Comparison of ENCODE assay signal across 15 cellular contexts in the genomic region with DNA sequence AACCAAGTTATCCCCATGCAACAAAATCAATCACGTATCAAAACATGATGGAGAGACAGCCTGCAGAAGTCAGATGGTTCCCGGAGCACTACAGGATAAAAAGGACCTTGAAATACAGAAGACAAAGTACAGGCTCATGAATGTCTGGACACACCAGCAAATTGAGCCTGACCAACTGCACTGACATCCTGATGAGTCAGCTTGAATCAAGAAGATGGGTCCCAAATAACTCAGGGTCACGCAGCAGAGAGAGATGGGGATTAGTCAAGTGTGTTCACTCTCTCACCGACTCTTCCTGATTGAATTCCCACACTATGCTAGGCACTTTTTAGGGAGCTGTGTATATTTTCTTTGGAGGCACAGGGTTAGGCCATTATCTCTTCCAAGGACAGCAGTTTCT.
DNase-seq lines count a peak whose midpoint lies in the region; ATAC-seq and TF ChIP-seq lines count a peak whose summit lies in the region.
"Had no signal": no experiment of that assay in that cellular context is flagged by ENCODE, and none has a peak within 500 bp of the region (broad histone marks: within the 10 kb centered on the region; RNA-seq: fewer than 3 reads in every experiment).

No MANE protein-coding gene starts in this region.

- intact Hi-C loops in MCF 10A (cut with micrococcal nuclease): no loop called here
- intact Hi-C loops in activated naive CD4-positive, alpha-beta T cell treated with anti-CD3 and anti-CD28 coated beads for 36 hours (cut with micrococcal nuclease): no loop called here

- peak; percentile 23 for DNase-seq in DMS53 (lab: John Stamatoyannopoulos, UW)
- DNase-seq in DMS53 treated with DMSO at 0.1 percent for 48 hours (lab: John Stamatoyannopoulos, UW; ENCODE audit: unreplicated experiment): no peak
- peak; percentile 8 for DNase-seq in MCF 10A (ENCODE audit: unreplicated experiment)
- DNase-seq in hepatic stellate cell (ENCODE audit: low spot score): peak; percentile 41
- DNase-seq in stromal cell of bone marrow (ENCODE audit: low read depth): peak; percentile 38
- DNase-seq in 8988T: no peak
- DNase-seq in activated naive CD4-positive, alpha-beta T cell treated with anti-CD3 and anti-CD28 coated beads for 36 hours: no peak
- DNase-seq: activated CD8-positive, alpha-beta T cell treated with anti-CD3 and anti-CD28 coated beads, Interleukin-2, amount 10 ng/mL, durations not matched to agents 7 days and 5 days; esophagus squamous epithelium; GOT3; naive B cell; NCI-H1105 treated with DMSO at 0.1 percent for 48 hours; T-helper 9 cell; upper lobe of right lung had no signal

- H3K27me3 Mint-ChIP-seq in MCF 10A (ENCODE audit: insufficient read depth, unreplicated experiment): no peaks in the 10 kb centered on the region
- peaks cover 6% of the 10 kb centered on the region for H3K27me3 Mint-ChIP-seq in activated naive CD4-positive, alpha-beta T cell treated with anti-CD3 and anti-CD28 coated beads for 36 hours (ENCODE audit: low read depth)

- no TSS peak for BruUV-seq in MCF 10A (replicated peaks; lab: Mats Ljungman, UMichigan)

- POLR2A ChIA-PET in MCF 10A (lab: Yijun Ruan, JAX): interaction anchor here (1.7 kb wide), 1 partner anchor 224 kb away, joined by 6 read pairs; no protein-coding TSS in a partner anchor

- H3K9me3 Mint-ChIP-seq in MCF 10A (ENCODE audit: unreplicated experiment): no peaks in the 10 kb centered on the region
- H3K9me3 Mint-ChIP-seq in activated naive CD4-positive, alpha-beta T cell treated with anti-CD3 and anti-CD28 coated beads for 36 hours: no peaks in the 10 kb centered on the region
- H3K9me3 Mint-ChIP-seq: naive B cell had no signal

- H3K36me3 Mint-ChIP-seq in MCF 10A (ENCODE audit: insufficient read depth, unreplicated experiment): peaks cover 6% of the 10 kb centered on the region
- no peaks in the 10 kb centered on the region for H3K36me3 Mint-ChIP-seq in activated naive CD4-positive, alpha-beta T cell treated with anti-CD3 and anti-CD28 coated beads for 36 hours (ENCODE audit: low read depth)
- H3K36me3 Mint-ChIP-seq: naive B cell had no signal

- H3K27ac Mint-ChIP-seq in MCF 10A (ENCODE audit: low read depth, unreplicated experiment): no peak overlapping the region
- H3K27ac Mint-ChIP-seq in activated naive CD4-positive, alpha-beta T cell treated with anti-CD3 and anti-CD28 coated beads for 36 hours: no peak overlapping the region
- H3K27ac Mint-ChIP-seq: activated CD8-positive, alpha-beta T cell treated with anti-CD3 and anti-CD28 coated beads, Interleukin-2, amount 10 ng/mL, durations not matched to agents 7 days and 5 days had no signal

- CTCF ChIA-PET in MCF 10A (lab: Yijun Ruan, JAX): interaction anchor here (0.5 to 12.1 kb wide), 15 partner anchors 8 to 543 kb away, joined by 3 to 599 read pairs (median 7); a partner anchor contains a TSS
- CTCF ChIA-PET in activated naive CD4-positive, alpha-beta T cell treated with anti-CD3 and anti-CD28 coated beads for 36 hours (lab: Charles Lee): interaction anchor here (1.7 to 3.2 kb wide), 6 partner anchors 23 to 1617 kb away, joined by 5 to 13 read pairs (median 11); no protein-coding TSS in a partner anchor

- no peak for TF ChIP-seq CTCF in MCF 10A (IDR thresholded peaks at IDR 0.05; ENCODE audit: unreplicated experiment)

- no peak for ATAC-seq in HG03457 (IDR thresholded peaks at IDR 0.05; ENCODE audit: unreplicated experiment)
- ATAC-seq: activated CD8-positive, alpha-beta T cell treated with anti-CD3 and anti-CD28 coated beads, Interleukin-2, amount 10 ng/mL, durations not matched to agents 7 days and 5 days; upper lobe of right lung had no signal

- H3K4me1 Mint-ChIP-seq in MCF 10A (ENCODE audit: insufficient read depth, unreplicated experiment): peaks cover 5% of the 10 kb centered on the region
- H3K4me1 Mint-ChIP-seq in activated naive CD4-positive, alpha-beta T cell treated with anti-CD3 and anti-CD28 coated beads for 36 hours (ENCODE audit: low read depth): peaks cover 4% of the 10 kb centered on the region

- H3K4me3 Mint-ChIP-seq in MCF 10A (ENCODE audit: unreplicated experiment): no peak overlapping the region
- H3K4me3 Mint-ChIP-seq in activated naive CD4-positive, alpha-beta T cell treated with anti-CD3 and anti-CD28 coated beads for 36 hours: no peak overlapping the region
- H3K4me3 Mint-ChIP-seq: activated CD8-positive, alpha-beta T cell treated with anti-CD3 and anti-CD28 coated beads, Interleukin-2, amount 10 ng/mL, durations not matched to agents 7 days and 5 days; naive B cell had no signal

Comparison
In these comparisons a context has a peak if more than half of its experiments do, and no peak if none do; other contexts are left out.
1. DNase-seq: peak in DMS53 (single experiment), MCF 10A (single experiment), hepatic stellate cell (single experiment) and stromal cell of bone marrow (single experiment); none in DMS53 treated with DMSO at 0.1 percent for 48 hours (single experiment), 8988T (single experiment) and activated naive CD4-positive, alpha-beta T cell treated with anti-CD3 and anti-CD28 coated beads for 36 hours (single experiment).